In genomic region chr11:65431452-65432132, GRCh38 we compare ENCODE assay signal across 9 cellular contexts. TPM values are rescaled to one million over a fixed set of nuclear protein-coding genes. Genes with fewer than 3 reads are reported as not detected.
DNase-seq lines count a peak whose midpoint lies in the region; ATAC-seq and TF ChIP-seq lines count a peak whose summit lies in the region.
"Had no signal": no experiment of that assay in that cellular context is flagged by ENCODE, and none has a peak within 500 bp of the region (broad histone marks: within the 10 kb centered on the region; RNA-seq: fewer than 3 reads in every experiment).

No MANE protein-coding gene starts in this region.

- H3K4me2 ChIP-seq in HCT116 (ENCODE audit: low read length): no peak overlapping the region

- RAD21 ChIA-PET in HCT116 (lab: Charles Lee; ENCODE audit: low non-redundant PET in 1 of 2, low total read pairs in 2 of 2, uncharacterized antibody in 2 of 2, unreplicated experiment in 2 of 2): interaction anchor here in 1 of 2 experiments (1.4 kb wide), 1 partner anchor 15 kb away, joined by 4 read pairs; no protein-coding TSS in a partner anchor

- DNase-seq in HCT116 (ENCODE audit: low read depth, low spot score) (no peak), fibroblast of peridontal ligament (ENCODE audit: extremely low read depth) (peak; percentile 73), NCI-H187 (lab: John Stamatoyannopoulos, UW) (no peak), nucleus accumbens (lab: John Stamatoyannopoulos, UW) (no peak)
- DNase-seq in activated CD4-positive, alpha-beta memory T cell treated with anti-CD3 and anti-CD28 coated beads, Interleukin-2, amount 10 ng/mL, durations not matched to agents 7 days and 5 days: peak; percentile 50
- DNase-seq in stimulated activated naive CD8-positive, alpha-beta T cell treated with anti-CD3 and anti-CD28 coated beads, Interleukin-15, amount 100 ng/mL, for 72 hours: peak in 1 of 2 donors; percentile 32
- DNase-seq in stimulated activated CD4-positive, alpha-beta T cell treated with anti-CD3 and anti-CD28 coated beads, Interleukin-1b, Interleukin-23, amount 100 ng/mL, for 48 hours: no peak

- no peak for TF ChIP-seq RAD21 in HCT116 (IDR thresholded peaks at IDR 0.05; ENCODE audit: low read depth)

- peaks cover 52% of the 10 kb centered on the region for H3K79me2 ChIP-seq in HCT116 (ENCODE audit: insufficient read depth, low read length)

- TF ChIP-seq POLR2A in HCT116 (IDR thresholded peaks at IDR 0.05; ENCODE audit: borderline replicate concordance, extremely low read depth, insufficient read depth, insufficient read length): peak; percentile 15

- H3K36me3 Mint-ChIP-seq in activated CD4-positive, alpha-beta memory T cell treated with anti-CD3 and anti-CD28 coated beads, Interleukin-2, amount 10 ng/mL, durations not matched to agents 7 days and 5 days (ENCODE audit: low read depth): peaks cover 79% of the 10 kb centered on the region

- no peaks in the 10 kb centered on the region for H3K9me3 ChIP-seq in HCT116 (ENCODE audit: control insufficient read depth in 1 of 2, insufficient read depth in 1 of 2, low read depth in 1 of 2, low read length in 2 of 2)
- H3K9me3 ChIP-seq: breast epithelium had no signal

- peaks cover 1% of the 10 kb centered on the region; the same call in 1 of the 2 replicates for H4K20me1 ChIP-seq in HCT116 (ENCODE audit: insufficient read depth)

- H3K27ac Mint-ChIP-seq in activated CD4-positive, alpha-beta memory T cell treated with anti-CD3 and anti-CD28 coated beads, Interleukin-2, amount 10 ng/mL, durations not matched to agents 7 days and 5 days: peak overlapping the region; percentile 72
- peak overlapping the region; percentile 52 to 90 for H3K27ac Mint-ChIP-seq in stimulated activated naive CD8-positive, alpha-beta T cell treated with anti-CD3 and anti-CD28 coated beads, Interleukin-15, amount 100 ng/mL, for 72 hours

- peak overlapping the region; percentile 42 for H3K4me3 Mint-ChIP-seq in activated CD4-positive, alpha-beta memory T cell treated with anti-CD3 and anti-CD28 coated beads, Interleukin-2, amount 10 ng/mL, durations not matched to agents 7 days and 5 days
- H3K4me3 Mint-ChIP-seq in stimulated activated naive CD8-positive, alpha-beta T cell treated with anti-CD3 and anti-CD28 coated beads, Interleukin-15, amount 100 ng/mL, for 72 hours: peak overlapping the region; percentile 68 to 81

- H2AFZ ChIP-seq in HCT116 (ENCODE audit: low read depth, low read length, poor library complexity, severe bottlenecking): no peak overlapping the region

- no peak for TF ChIP-seq CTCF in HCT116 (IDR thresholded peaks at IDR 0.05 in 2 of 3, conservative IDR thresholded peaks at IDR 0.05 in 1 of 3; ENCODE audit: borderline replicate concordance in 1 of 3, insufficient read depth in 1 of 3, low read depth in 2 of 3, low read length in 2 of 3)

- peaks cover 0 to 18% of the 10 kb centered on the region in 2 experiments; a peak in 2 of 4 replicates for H3K36me3 ChIP-seq in HCT116 (ENCODE audit: control insufficient read depth in 1 of 2, insufficient read depth in 2 of 2, low read length in 2 of 2)
- H3K36me3 ChIP-seq: breast epithelium had no signal

- POLR2A ChIA-PET in HCT116 (lab: Charles Lee): interaction anchor here (1.1 to 1.5 kb wide), 2 partner anchors 8 to 67 kb away, joined by 3 to 10 read pairs; partner anchors contain the start of genes MALAT1 and NEAT1
- POLR2A ChIA-PET in activated CD4-positive, alpha-beta memory T cell treated with anti-CD3 and anti-CD28 coated beads, Interleukin-2, amount 10 ng/mL, durations not matched to agents 7 days and 5 days (lab: Charles Lee): interaction anchor here (1.3 to 2.6 kb wide), 6 partner anchors 9 to 73 kb away, joined by 5 to 36 read pairs (median 14); partner anchors contain the start of genes MALAT1 and NEAT1

- no peaks in the 10 kb centered on the region for H3K27me3 Mint-ChIP-seq in activated CD4-positive, alpha-beta memory T cell treated with anti-CD3 and anti-CD28 coated beads, Interleukin-2, amount 10 ng/mL, durations not matched to agents 7 days and 5 days
- H3K27me3 Mint-ChIP-seq in stimulated activated naive CD8-positive, alpha-beta T cell treated with anti-CD3 and anti-CD28 coated beads, Interleukin-15, amount 100 ng/mL, for 72 hours: no peaks in the 10 kb centered on the region

- H3K27ac ChIP-seq in HCT116 (ENCODE audit: low read depth, low read length): no peak overlapping the region

- BruUV-seq in HCT116 (replicated peaks; lab: Mats Ljungman, UMichigan): no TSS peak

- no peaks in the 10 kb centered on the region for H3K9me3 Mint-ChIP-seq in activated CD4-positive, alpha-beta memory T cell treated with anti-CD3 and anti-CD28 coated beads, Interleukin-2, amount 10 ng/mL, durations not matched to agents 7 days and 5 days
- no peaks in the 10 kb centered on the region for H3K9me3 Mint-ChIP-seq in stimulated activated naive CD8-positive, alpha-beta T cell treated with anti-CD3 and anti-CD28 coated beads, Interleukin-15, amount 100 ng/mL, for 72 hours

- H3K27me3 ChIP-seq in HCT116 (ENCODE audit: insufficient read depth, low read length): no peaks in the 10 kb centered on the region
- H3K27me3 ChIP-seq: breast epithelium had no signal

- H3K4me1 ChIP-seq in HCT116 (ENCODE audit: control insufficient read depth in 1 of 2, insufficient read depth in 2 of 2, low read length in 2 of 2): peaks cover under 1 to 27% of the 10 kb centered on the region in 2 experiments; a peak in 3 of 4 replicates

- no peaks in the 10 kb centered on the region for H3K9me2 ChIP-seq in HCT116 (ENCODE audit: insufficient read depth)

- H3K9ac ChIP-seq in HCT116 (ENCODE audit: low read length): no peak overlapping the region

- CTCF ChIA-PET in HCT116 (lab: Charles Lee): no interaction called here
- CTCF ChIA-PET in activated CD4-positive, alpha-beta memory T cell treated with anti-CD3 and anti-CD28 coated beads, Interleukin-2, amount 10 ng/mL, durations not matched to agents 7 days and 5 days (lab: Charles Lee): interaction anchor here (1.0 to 1.5 kb wide), 4 partner anchors 10 to 98 kb away, joined by 3 to 34 read pairs (median 5); partner anchors contain the start of gene DPF2

- no peak overlapping the region for H3K4me3 ChIP-seq in HCT116 (replicated peaks in 1 of 2; ENCODE audit: low read depth in 1 of 2, low read length in 2 of 2)

- no peak for ATAC-seq in HCT116
- peak; percentile 44 for ATAC-seq in stimulated activated naive CD8-positive, alpha-beta T cell treated with anti-CD3 and anti-CD28 coated beads, Interleukin-15, amount 100 ng/mL, for 72 hours
- no peak for ATAC-seq in HG03460 (IDR thresholded peaks at IDR 0.05; ENCODE audit: unreplicated experiment)

- peaks cover 87% of the 10 kb centered on the region for H3K4me1 Mint-ChIP-seq in activated CD4-positive, alpha-beta memory T cell treated with anti-CD3 and anti-CD28 coated beads, Interleukin-2, amount 10 ng/mL, durations not matched to agents 7 days and 5 days
- peaks cover 90% of the 10 kb centered on the region for H3K4me1 Mint-ChIP-seq in stimulated activated naive CD8-positive, alpha-beta T cell treated with anti-CD3 and anti-CD28 coated beads, Interleukin-15, amount 100 ng/mL, for 72 hours

- intact Hi-C loops in HCT116 (cut with micrococcal nuclease): no loop called here

TF ChIP-seq in HCT116, 20 proteins besides CTCF, POLR2A, EP300 and RAD21:
- peak; percentile 25; the same call in 1 of the 2 replicates for TF ChIP-seq POLR2AphosphoS5 (IDR thresholded peaks at IDR 0.05; ENCODE audit: low read depth, low read length)
- TF ChIP-seq ZFX (IDR thresholded peaks at IDR 0.05): no peak

RNA-seq across cellular contexts. Expression of gene NEAT1, which starts 9.0 kb away (rescaled TPM):
- total RNA-seq in HCT116 (2021; ENCODE audit: unreplicated experiment): 564 TPM
- polyA plus RNA-seq in HCT116 (2012): 181 and 274 TPM in 2 replicates
- total RNA-seq in activated CD4-positive, alpha-beta memory T cell treated with anti-CD3 and anti-CD28 coated beads, Interleukin-2, amount 10 ng/mL, durations not matched to agents 7 days and 5 days: 1,000 to 10,000 TPM; 1,222 to 1,245 TPM

RNA-seq across cellular contexts. Expression of gene FRMD8, which starts 45.2 kb away (rescaled TPM):
- 35.8 TPM for total RNA-seq in HCT116 (2021; ENCODE audit: unreplicated experiment)
- 12.9 and 20.6 TPM in 2 replicates for polyA plus RNA-seq in HCT116 (2012)
- 10 to 100 TPM; 53.9 to 61.3 TPM for total RNA-seq in activated CD4-positive, alpha-beta memory T cell treated with anti-CD3 and anti-CD28 coated beads, Interleukin-2, amount 10 ng/mL, durations not matched to agents 7 days and 5 days

RNA-seq across cellular contexts. Expression of gene SLC25A45, which starts 49.1 kb away (rescaled TPM):
- 3.9 TPM for total RNA-seq in HCT116 (2021; ENCODE audit: unreplicated experiment)
- polyA plus RNA-seq in HCT116 (2012): 2.0 and 2.3 TPM in 2 replicates
- total RNA-seq in activated CD4-positive, alpha-beta memory T cell treated with anti-CD3 and anti-CD28 coated beads, Interleukin-2, amount 10 ng/mL, durations not matched to agents 7 days and 5 days: 10 to 100 TPM; 19.4 to 19.8 TPM

Comparison
In these comparisons a context has a peak if more than half of its experiments do, and no peak if none do; other contexts are left out.
1. DNase-seq: peak in activated CD4-positive, alpha-beta memory T cell treated with anti-CD3 and anti-CD28 coated beads, Interleukin-2, amount 10 ng/mL, durations not matched to agents 7 days and 5 days (single experiment) and fibroblast of peridontal ligament (single experiment); none in HCT116 (single experiment), NCI-H187 (0 of 2), stimulated activated CD4-positive, alpha-beta T cell treated with anti-CD3 and anti-CD28 coated beads, Interleukin-1b, Interleukin-23, amount 100 ng/mL, for 48 hours (single experiment) and nucleus accumbens (0 of 56).